ENCODE assay signal across 1 cellular context in genomic region chr2:74715071-74715791, GRCh38.
TF ChIP-seq lines count a peak whose summit lies in the region.

No MANE protein-coding gene starts in this region.

TF ChIP-seq in HepG2, 621 proteins besides CTCF, POLR2A, EP300 and RAD21 (continued from another document and continues in another):
- peak; percentile 94 for TF ChIP-seq DZIP1 (CRISPR knock-in tag; IDR thresholded peaks at IDR 0.05)
- TF ChIP-seq ZBTB43 (CRISPR knock-in tag; conservative IDR thresholded peaks at IDR 0.05), result 0 out of 2 replicates have a peak, but pooled peaks have one; percentile 13
- TF ChIP-seq KAT7 (CRISPR knock-in tag; IDR thresholded peaks at IDR 0.05; ENCODE audit: borderline replicate concordance), result peak; percentile 93
- TF ChIP-seq HBP1 (CRISPR knock-in tag; IDR thresholded peaks at IDR 0.05; ENCODE audit: low read depth), result no peak
- peak; percentile 88 for TF ChIP-seq ZNF547 (CRISPR knock-in tag; IDR thresholded peaks at IDR 0.05)
- peak; percentile 97 for TF ChIP-seq HINFP (CRISPR knock-in tag; IDR thresholded peaks at IDR 0.05; ENCODE audit: low read depth)
- TF ChIP-seq KDM5B (CRISPR knock-in tag; IDR thresholded peaks at IDR 0.05; ENCODE audit: borderline replicate concordance), result peak; percentile 95
- TF ChIP-seq PRMT3 (CRISPR knock-in tag; IDR thresholded peaks at IDR 0.05; ENCODE audit: borderline replicate concordance, low read depth), result peak; percentile 53; the same call in 1 of the 2 replicates
- TF ChIP-seq POGK (CRISPR knock-in tag; conservative IDR thresholded peaks at IDR 0.05), result peak; percentile 68; the same call in 1 of the 2 replicates
- 0 out of 2 replicates have a peak, but pooled peaks have one; percentile 38 for TF ChIP-seq ZBTB8A (CRISPR knock-in tag; IDR thresholded peaks at IDR 0.05; ENCODE audit: borderline replicate concordance, low read depth)
- TF ChIP-seq MIER3 (CRISPR knock-in tag; IDR thresholded peaks at IDR 0.05; ENCODE audit: borderline replicate concordance), result peak; percentile 54; the same call in 1 of the 2 replicates
- TF ChIP-seq ZNF329 (CRISPR knock-in tag; IDR thresholded peaks at IDR 0.05; ENCODE audit: low read depth), result no peak
- peak; percentile 83; the same call in 1 of the 2 replicates for TF ChIP-seq ZNF691 (CRISPR knock-in tag; IDR thresholded peaks at IDR 0.05; ENCODE audit: borderline replicate concordance, low read depth)
- TF ChIP-seq GABPB1 (CRISPR knock-in tag; IDR thresholded peaks at IDR 0.05), result peak; percentile 79
- peak; percentile 38; the same call in 1 of the 2 replicates for TF ChIP-seq TRAFD1 (CRISPR knock-in tag; IDR thresholded peaks at IDR 0.05; ENCODE audit: borderline replicate concordance)
- TF ChIP-seq ZNF484 (CRISPR knock-in tag; IDR thresholded peaks at IDR 0.05; ENCODE audit: borderline replicate concordance, low read depth), result no peak
- peak; percentile 8; the same call in 1 of the 2 replicates for TF ChIP-seq FOXO1 (CRISPR knock-in tag; IDR thresholded peaks at IDR 0.05)
- TF ChIP-seq ZNF616 (CRISPR knock-in tag; IDR thresholded peaks at IDR 0.05; ENCODE audit: low read depth), result peak; percentile 44; the same call in 1 of the 2 replicates
- TF ChIP-seq BCL6 (CRISPR knock-in tag; IDR thresholded peaks at IDR 0.05), result peak; percentile 48; the same call in 1 of the 2 replicates
- peak; percentile 78 for TF ChIP-seq U2AF1 (optimal IDR thresholded peaks at IDR 0.05; ENCODE audit: low read depth, low read length)
- TF ChIP-seq ZNF276 (CRISPR knock-in tag; IDR thresholded peaks at IDR 0.05; ENCODE audit: low read depth), result peak; percentile 90; the same call in 1 of the 2 replicates
- TF ChIP-seq ZC3H13 (CRISPR knock-in tag; IDR thresholded peaks at IDR 0.05), result no peak
- peak; percentile 30; the same call in 1 of the 2 replicates for TF ChIP-seq THRA (CRISPR knock-in tag; IDR thresholded peaks at IDR 0.05; ENCODE audit: borderline replicate concordance)
- TF ChIP-seq ZNF747 (CRISPR knock-in tag; IDR thresholded peaks at IDR 0.05; ENCODE audit: borderline replicate concordance), result no peak; the same call in 1 of the 2 replicates
- TF ChIP-seq TP53 (CRISPR knock-in tag; conservative IDR thresholded peaks at IDR 0.05), result no peak
- TF ChIP-seq ETV5 (CRISPR knock-in tag; IDR thresholded peaks at IDR 0.05; ENCODE audit: borderline replicate concordance), result peak; percentile 45; the same call in 1 of the 2 replicates
- peak; percentile 97 for TF ChIP-seq ZFP82 (CRISPR knock-in tag; IDR thresholded peaks at IDR 0.05; ENCODE audit: borderline replicate concordance)
- peak; percentile 91 for TF ChIP-seq ZNF607 (CRISPR knock-in tag; IDR thresholded peaks at IDR 0.05; ENCODE audit: borderline replicate concordance)
- no peak for TF ChIP-seq FOXK1 (CRISPR knock-in tag; IDR thresholded peaks at IDR 0.05; ENCODE audit: borderline replicate concordance, low read depth)
- TF ChIP-seq PHF8 (CRISPR knock-in tag; IDR thresholded peaks at IDR 0.05), result peak; percentile 43
- TF ChIP-seq MTF1 (CRISPR knock-in tag; IDR thresholded peaks at IDR 0.05), result no peak; the same call in 1 of the 2 replicates
- TF ChIP-seq PRDM15 (CRISPR knock-in tag; IDR thresholded peaks at IDR 0.05), result 0 out of 2 replicates have a peak, but pooled peaks have one; percentile 43
- no peak for TF ChIP-seq LRRFIP1 (CRISPR knock-in tag; conservative IDR thresholded peaks at IDR 0.05)
